Comparison of ENCODE assay signal across 13 cellular contexts in the genomic region with DNA sequence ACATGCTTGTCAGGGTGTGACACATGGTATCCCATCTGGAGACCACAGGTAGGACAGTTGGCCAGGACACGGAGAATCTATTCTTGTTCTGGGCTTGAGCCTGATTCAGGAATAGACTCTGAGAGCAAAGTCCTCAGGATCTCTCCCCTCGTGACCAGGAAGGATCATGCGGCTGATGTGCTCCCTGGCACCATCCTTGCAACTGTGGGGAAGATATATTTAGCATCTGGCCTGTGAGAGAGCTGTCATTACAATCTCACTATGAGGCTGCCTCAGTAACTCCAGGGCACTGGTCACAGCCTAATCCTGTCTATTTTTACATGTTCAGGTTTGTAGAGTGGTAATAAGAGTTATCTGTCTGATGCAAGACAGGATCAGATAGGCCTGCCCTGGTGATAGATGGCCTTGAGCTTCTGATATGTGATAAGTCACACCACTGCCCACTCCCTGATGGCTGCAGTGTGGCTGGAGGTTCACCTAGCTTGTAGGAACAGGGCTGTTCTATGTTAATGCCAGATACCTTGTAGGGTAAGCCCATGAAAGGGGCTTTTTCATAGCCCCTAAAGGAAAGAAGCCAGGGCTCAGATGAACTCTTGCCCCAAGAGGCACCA.
"Had no signal": no experiment of that assay in that cellular context is flagged by ENCODE, and none has a peak within 500 bp of the region (broad histone marks: within the 10 kb centered on the region; RNA-seq: fewer than 3 reads in every experiment).

No MANE protein-coding gene starts in this region.

- H3K4me1 ChIP-seq: colonic mucosa, transverse colon had no signal

- H3K27me3 ChIP-seq: colonic mucosa, transverse colon had no signal

- H3K4me3 Mint-ChIP-seq: activated naive CD4-positive, alpha-beta T cell treated with anti-CD3 and anti-CD28 coated beads, Interleukin-2, amount 50 U/mL, for 24 hours; memory B cell; nephron progenitor cell; stimulated activated effector memory CD8-positive, alpha-beta T cell treated with anti-CD3 and anti-CD28 coated beads, Interleukin-12 subunit alpha, Interleukin-12 subunit beta, amount 100 ng/mL, for 72 hours had no signal

- H3K4me1 Mint-ChIP-seq: activated naive CD4-positive, alpha-beta T cell treated with anti-CD3 and anti-CD28 coated beads, Interleukin-2, amount 50 U/mL, for 24 hours; memory B cell; nephron progenitor cell; stimulated activated effector memory CD8-positive, alpha-beta T cell treated with anti-CD3 and anti-CD28 coated beads, Interleukin-12 subunit alpha, Interleukin-12 subunit beta, amount 100 ng/mL, for 72 hours had no signal

- H3K4me3 ChIP-seq: colonic mucosa, transverse colon had no signal

- H3K9me3 ChIP-seq: colonic mucosa, transverse colon had no signal

- H3K36me3 ChIP-seq: colonic mucosa, transverse colon had no signal

- H3K36me3 Mint-ChIP-seq: activated naive CD4-positive, alpha-beta T cell treated with anti-CD3 and anti-CD28 coated beads, Interleukin-2, amount 50 U/mL, for 24 hours; memory B cell; stimulated activated effector memory CD8-positive, alpha-beta T cell treated with anti-CD3 and anti-CD28 coated beads, Interleukin-12 subunit alpha, Interleukin-12 subunit beta, amount 100 ng/mL, for 72 hours had no signal

- H3K27ac ChIP-seq: colonic mucosa, transverse colon had no signal

- H3K9me3 Mint-ChIP-seq: activated naive CD4-positive, alpha-beta T cell treated with anti-CD3 and anti-CD28 coated beads, Interleukin-2, amount 50 U/mL, for 24 hours; stimulated activated effector memory CD8-positive, alpha-beta T cell treated with anti-CD3 and anti-CD28 coated beads, Interleukin-12 subunit alpha, Interleukin-12 subunit beta, amount 100 ng/mL, for 72 hours had no signal

- H3K27ac Mint-ChIP-seq: activated naive CD4-positive, alpha-beta T cell treated with anti-CD3 and anti-CD28 coated beads, Interleukin-2, amount 50 U/mL, for 24 hours; memory B cell; nephron progenitor cell; stimulated activated effector memory CD8-positive, alpha-beta T cell treated with anti-CD3 and anti-CD28 coated beads, Interleukin-12 subunit alpha, Interleukin-12 subunit beta, amount 100 ng/mL, for 72 hours had no signal

- DNase-seq: activated CD4-positive, alpha-beta T cell treated with anti-CD3 and anti-CD28 coated beads, Interleukin-2, amount 50 U/mL, for 4 hours; activated CD4-positive, CD25-positive, alpha-beta regulatory T cell treated with anti-CD3 and anti-CD28 coated beads, Interleukin-2, amount 50 U/mL, for 72 hours; activated T-cell treated with anti-CD3 and anti-CD28 coated beads, Interleukin-2, amount 50 U/mL, for 1 hour; colonic mucosa; effector CD4-positive, alpha-beta T cell; hypothalamus; nephron progenitor cell; small intestine; SW 1271; transverse colon had no signal

- ATAC-seq: stimulated activated effector memory CD8-positive, alpha-beta T cell treated with anti-CD3 and anti-CD28 coated beads, Interleukin-12 subunit alpha, Interleukin-12 subunit beta, amount 100 ng/mL, for 72 hours had no signal
